In genomic region chr2:115160523-115161521, GRCh38 we compare ENCODE assay signal across 8 cellular contexts.
DNase-seq lines count a peak whose midpoint lies in the region; ATAC-seq and TF ChIP-seq lines count a peak whose summit lies in the region.
"Had no signal": no experiment of that assay in that cellular context is flagged by ENCODE, and none has a peak within 500 bp of the region (broad histone marks: within the 10 kb centered on the region; RNA-seq: fewer than 3 reads in every experiment).

No MANE protein-coding gene starts in this region.

- no peak overlapping the region for H3K9ac ChIP-seq in IMR-90 (ENCODE audit: low read depth, low read length)

- no peak for DNase-seq in IMR-90
- DNase-seq in NCI-H460 (ENCODE audit: extremely low read depth, low read depth): peak; percentile 68
- DNase-seq in hepatocyte (ENCODE audit: low spot score): peak; percentile 78
- peak; percentile 94 for DNase-seq in retina
- DNase-seq in DMS114 treated with DMSO at 0.1 percent for 48 hours (lab: John Stamatoyannopoulos, UW; ENCODE audit: unreplicated experiment): no peak
- DNase-seq in NAMALWA (ENCODE audit: low spot score): no peak
- DNase-seq: MV-4-11 had no signal

- no peak overlapping the region for H2AFZ ChIP-seq in IMR-90 (replicated peaks; ENCODE audit: low read length, poor library complexity)
- peak overlapping the region; percentile 70 for H2AFZ ChIP-seq in hepatocyte

- no peak overlapping the region for H2BK5ac ChIP-seq in IMR-90 (ENCODE audit: low read depth, low read length, poor library complexity, severe bottlenecking)

- H4K20me1 ChIP-seq in IMR-90 (ENCODE audit: insufficient read depth, low read length) (no peaks in the 10 kb centered on the region), hepatocyte (ENCODE audit: insufficient read depth, poor library complexity, severe bottlenecking) (no peaks in the 10 kb centered on the region)

- H3K14ac ChIP-seq in IMR-90 (replicated peaks; ENCODE audit: low read depth, low read length): no peak overlapping the region

- H3K79me2 ChIP-seq in hepatocyte: peaks cover 6% of the 10 kb centered on the region

- no peaks in the 10 kb centered on the region; the same call in 1 of the 2 replicates for H3K27me3 ChIP-seq in IMR-90 (ENCODE audit: control insufficient read depth, insufficient read depth, low read length)
- H3K27me3 ChIP-seq in hepatocyte: peaks cover 12% of the 10 kb centered on the region

- WGBS in IMR-90 (ENCODE audit: extremely low coverage in 2 of 2, insufficient read length in 1 of 2), 2 experiments: 14% methylated on average over 18 of the region's 62 CpGs; no CpG with 5 or more reads in 1 of the 2 experiments
- 12% methylated on average over 45 of the region's 62 CpGs for WGBS in hepatocyte (ENCODE audit: low lambda C conversion rate, missing lambda C conversion rate)

- H2BK120ac ChIP-seq in IMR-90 (ENCODE audit: low read depth, low read length): no peak overlapping the region

- no peak overlapping the region for H4K8ac ChIP-seq in IMR-90 (ENCODE audit: low read depth in 2 of 2, low read length in 2 of 2)

- H3K27ac ChIP-seq in IMR-90 (ENCODE audit: insufficient read depth, low read length) (no peak overlapping the region), hepatocyte (peak overlapping the region; percentile 81)

- no peak overlapping the region for H3K4me3 ChIP-seq in IMR-90 (ENCODE audit: insufficient read depth, low read depth, low read length)
- peak overlapping the region; percentile 61 for H3K4me3 ChIP-seq in hepatocyte

- H3K23ac ChIP-seq in IMR-90 (ENCODE audit: low read depth, low read length): no peak overlapping the region

- H2BK15ac ChIP-seq in IMR-90 (ENCODE audit: low read depth, low read length): no peak overlapping the region

- H2BK20ac ChIP-seq in IMR-90 (ENCODE audit: low read depth, low read length): no peak overlapping the region

- peak overlapping the region; percentile 55 for H2AK9ac ChIP-seq in IMR-90 (replicated peaks; ENCODE audit: low read depth, low read length, poor library complexity)

- no peak overlapping the region for H3K56ac ChIP-seq in IMR-90 (ENCODE audit: extremely low read depth, insufficient read depth, low read length)

- no peak overlapping the region for H4K5ac ChIP-seq in IMR-90 (ENCODE audit: low read depth, low read length)

- ATAC-seq in IMR-90 (ENCODE audit: low read depth) (no peak), GM19328 (IDR thresholded peaks at IDR 0.05; ENCODE audit: unreplicated experiment) (no peak)

- H3K9me3 ChIP-seq in IMR-90 (ENCODE audit: control insufficient read depth, insufficient read depth, low read length) (no peaks in the 10 kb centered on the region), hepatocyte (ENCODE audit: low read depth) (no peaks in the 10 kb centered on the region)

- no peaks in the 10 kb centered on the region for H3K4me1 ChIP-seq in IMR-90 (ENCODE audit: control insufficient read depth, insufficient read depth, low read length)
- H3K4me1 ChIP-seq in hepatocyte (ENCODE audit: insufficient read depth): no peaks in the 10 kb centered on the region

- in situ Hi-C loops in IMR-90 (cut with MboI; ENCODE audit: low sequenced_read_pairs): no loop called here

- H3K79me1 ChIP-seq in IMR-90 (ENCODE audit: low read depth in 1 of 2, low read length in 2 of 2): no peaks in the 10 kb centered on the region

- CTCF ChIA-PET in IMR-90 (lab: Yijun Ruan, JAX): no interaction called here

- no peak overlapping the region for H4K91ac ChIP-seq in IMR-90 (ENCODE audit: insufficient read depth, low read depth, low read length)

- TF ChIP-seq RAD21 in IMR-90 (IDR thresholded peaks at IDR 0.05; ENCODE audit: low read length): no peak

- TF ChIP-seq POLR2A in IMR-90 (IDR thresholded peaks at IDR 0.05; ENCODE audit: low read depth, low read length): no peak

- dilution Hi-C loops in IMR-90 (cut with HindIII; ENCODE audit: low sequenced_read_pairs, unreplicated experiment): no loop called here

- no peaks in the 10 kb centered on the region for H3K9me2 ChIP-seq in hepatocyte (replicated peaks; ENCODE audit: insufficient read depth)

- intact Hi-C loops in IMR-90 (cut with micrococcal nuclease): no loop called here

- H2AK5ac ChIP-seq in IMR-90 (ENCODE audit: low read depth, low read length): no peak overlapping the region

- H3K4me2 ChIP-seq in IMR-90 (ENCODE audit: low read depth, low read length) (no peak overlapping the region), hepatocyte (peak overlapping the region; percentile 84)

- H3K36me3 ChIP-seq in IMR-90 (ENCODE audit: control insufficient read depth, insufficient read depth, low read length): no peaks in the 10 kb centered on the region
- no peaks in the 10 kb centered on the region for H3K36me3 ChIP-seq in hepatocyte (replicated peaks; ENCODE audit: insufficient read depth, low read depth)

- H3K18ac ChIP-seq in IMR-90 (ENCODE audit: low read depth, low read length): no peak overlapping the region

- POLR2A ChIA-PET in IMR-90 (lab: Charles Lee; ENCODE audit: unreplicated experiment): no interaction called here

- no peak overlapping the region for H3K4ac ChIP-seq in IMR-90 (ENCODE audit: low read depth, low read length)

- H3K9me1 ChIP-seq in IMR-90 (ENCODE audit: insufficient read depth, low read length): no peaks in the 10 kb centered on the region

- no peak for TF ChIP-seq CTCF in IMR-90 (conservative IDR thresholded peaks at IDR 0.05; ENCODE audit: low read depth, low read length)
- TF ChIP-seq CTCF in hepatocyte (IDR thresholded peaks at IDR 0.05; ENCODE audit: poor library complexity): no peak

- BruUV-seq in IMR-90 (replicated peaks; lab: Mats Ljungman, UMichigan): no TSS peak

TF ChIP-seq in IMR-90, 13 proteins besides CTCF, POLR2A, EP300 and RAD21:
- TF ChIP-seq MAFK (IDR thresholded peaks at IDR 0.05; ENCODE audit: low read depth, low read length) (no peak), NFE2L2 (IDR thresholded peaks at IDR 0.05; ENCODE audit: low read depth, low read length) (no peak), SMC3 (IDR thresholded peaks at IDR 0.05; ENCODE audit: low read depth, low read length) (no peak), RCOR1 (IDR thresholded peaks at IDR 0.05; ENCODE audit: insufficient replicate concordance, low read length) (no peak), RFX5 (IDR thresholded peaks at IDR 0.05; ENCODE audit: low read depth, low read length) (no peak), BHLHE40 (IDR thresholded peaks at IDR 0.05; ENCODE audit: low read depth, low read length) (no peak), CHD1 (IDR thresholded peaks at IDR 0.05; ENCODE audit: low read depth, low read length) (no peak), CEBPB (IDR thresholded peaks at IDR 0.05; ENCODE audit: low read depth, low read length) (no peak), MXI1 (IDR thresholded peaks at IDR 0.05; ENCODE audit: borderline replicate concordance, low read depth, low read length) (no peak), FOS (IDR thresholded peaks at IDR 0.05; ENCODE audit: low read depth, low read length) (no peak), MAZ (IDR thresholded peaks at IDR 0.05; ENCODE audit: borderline replicate concordance, low read depth, low read length) (no peak)
- TF ChIP-seq, protein P1, sequence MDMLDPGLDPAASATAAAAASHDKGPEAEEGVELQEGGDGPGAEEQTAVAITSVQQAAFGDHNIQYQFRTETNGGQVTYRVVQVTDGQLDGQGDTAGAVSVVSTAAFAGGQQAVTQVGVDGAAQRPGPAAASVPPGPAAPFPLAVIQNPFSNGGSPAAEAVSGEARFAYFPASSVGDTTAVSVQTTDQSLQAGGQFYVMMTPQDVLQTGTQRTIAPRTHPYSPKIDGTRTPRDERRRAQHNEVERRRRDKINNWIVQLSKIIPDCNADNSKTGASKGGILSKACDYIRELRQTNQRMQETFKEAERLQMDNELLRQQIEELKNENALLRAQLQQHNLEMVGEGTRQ (IDR thresholded peaks at IDR 0.05; ENCODE audit: low read depth, low read length): no peak
- TF ChIP-seq, protein P2, sequence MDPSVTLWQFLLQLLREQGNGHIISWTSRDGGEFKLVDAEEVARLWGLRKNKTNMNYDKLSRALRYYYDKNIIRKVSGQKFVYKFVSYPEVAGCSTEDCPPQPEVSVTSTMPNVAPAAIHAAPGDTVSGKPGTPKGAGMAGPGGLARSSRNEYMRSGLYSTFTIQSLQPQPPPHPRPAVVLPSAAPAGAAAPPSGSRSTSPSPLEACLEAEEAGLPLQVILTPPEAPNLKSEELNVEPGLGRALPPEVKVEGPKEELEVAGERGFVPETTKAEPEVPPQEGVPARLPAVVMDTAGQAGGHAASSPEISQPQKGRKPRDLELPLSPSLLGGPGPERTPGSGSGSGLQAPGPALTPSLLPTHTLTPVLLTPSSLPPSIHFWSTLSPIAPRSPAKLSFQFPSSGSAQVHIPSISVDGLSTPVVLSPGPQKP (IDR thresholded peaks at IDR 0.05; ENCODE audit: borderline replicate concordance, low read depth, low read length): no peak

Comparison
In these comparisons a context has a peak if more than half of its experiments do, and no peak if none do; other contexts are left out.
1. DNase-seq: peak in NCI-H460 (single experiment), hepatocyte (single experiment) and retina (single experiment); none in IMR-90 (single experiment), DMS114 treated with DMSO at 0.1 percent for 48 hours (single experiment) and NAMALWA (single experiment).